13 cellular contexts compared by ENCODE assay signal in the genomic region with DNA sequence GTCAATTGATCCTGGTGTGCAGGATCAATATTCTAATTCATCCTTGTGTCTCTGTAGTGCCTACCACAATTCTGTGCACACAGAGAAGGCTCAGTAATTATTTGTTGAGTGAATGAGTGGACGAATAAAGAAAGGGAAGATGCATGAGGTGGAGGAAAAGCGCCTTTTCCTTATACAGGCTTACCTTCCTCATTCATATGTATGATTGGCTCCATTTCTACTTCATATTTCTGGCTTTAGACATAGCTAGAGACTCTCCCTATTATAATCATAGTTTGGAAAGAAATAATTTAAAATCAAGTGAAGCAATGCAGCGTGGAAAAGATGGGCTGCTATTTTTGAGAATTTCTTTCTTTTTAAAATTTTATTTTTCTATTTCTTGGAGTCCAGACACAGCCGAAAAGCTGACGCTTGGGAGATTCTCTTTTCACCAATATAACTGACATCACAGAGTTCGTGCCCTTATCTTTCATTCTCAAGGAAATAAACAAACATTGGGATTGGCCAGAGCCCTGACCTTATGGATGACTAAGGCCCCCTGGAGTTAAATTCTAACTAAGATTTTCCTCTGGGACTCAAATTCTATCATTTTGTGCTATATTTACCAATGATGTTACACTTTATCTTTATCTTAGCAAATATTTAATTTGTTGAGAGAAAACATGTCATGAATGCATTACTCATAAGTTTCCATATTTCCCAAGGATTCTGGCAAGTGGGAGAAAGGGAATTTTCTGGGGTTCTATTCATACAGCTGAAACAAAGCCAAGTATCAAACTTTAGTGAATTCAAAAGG. TPM values are rescaled to one million over a fixed set of nuclear protein-coding genes. Genes with fewer than 3 reads are reported as not detected.
DNase-seq lines count a peak whose midpoint lies in the region; ATAC-seq, FAIRE-seq and TF ChIP-seq lines count a peak whose summit lies in the region.
"Had no signal": no experiment of that assay in that cellular context is flagged by ENCODE, and none has a peak within 500 bp of the region (broad histone marks: within the 10 kb centered on the region; RNA-seq: fewer than 3 reads in every experiment).

No MANE protein-coding gene starts in this region.

- H3K36me3 ChIP-seq in astrocyte (ENCODE audit: insufficient read depth, low read length) (no peaks in the 10 kb centered on the region), skeletal muscle tissue (ENCODE audit: control insufficient read depth in 3 of 3, insufficient read depth in 3 of 3, low read length in 3 of 3) (no peaks in the 10 kb centered on the region)
- H3K36me3 ChIP-seq: HAP-1, stomach had no signal

- no peaks in the 10 kb centered on the region for H3K9me3 Mint-ChIP-seq in astrocyte (ENCODE audit: unreplicated experiment)

- H3K27me3 ChIP-seq in astrocyte (ENCODE audit: insufficient read depth, low read length), result no peaks in the 10 kb centered on the region
- no peaks in the 10 kb centered on the region for H3K27me3 ChIP-seq in skeletal muscle tissue (ENCODE audit: control insufficient read depth in 3 of 3, insufficient read depth in 3 of 3, low read length in 3 of 3)
- H3K27me3 ChIP-seq: stomach had no signal

- peak; percentile 19 to 88 for ATAC-seq in left cardiac atrium
- ATAC-seq in GM18858 (IDR thresholded peaks at IDR 0.05; ENCODE audit: unreplicated experiment), result no peak

- no peak for TF ChIP-seq CTCF in astrocyte (IDR thresholded peaks at IDR 0.05; ENCODE audit: insufficient read depth, low read depth, low read length)

- H3K27me3 Mint-ChIP-seq in astrocyte (ENCODE audit: low read depth, unreplicated experiment), result no peaks in the 10 kb centered on the region

- H3K4me3 ChIP-seq in astrocyte (ENCODE audit: insufficient read depth, low read depth, low read length) (no peak overlapping the region), skeletal muscle tissue (ENCODE audit: low read length in 3 of 3) (no peak overlapping the region)
- H3K4me3 ChIP-seq: HAP-1, stomach had no signal

- FAIRE-seq in astrocyte (lab: Jason Lieb, UNC), result no peak
- FAIRE-seq: frontal cortex had no signal

- no peaks in the 10 kb centered on the region for H3K79me2 ChIP-seq in astrocyte (ENCODE audit: insufficient read depth, low read length)

- H3K4me2 ChIP-seq in astrocyte (ENCODE audit: low read length), result peak overlapping the region; percentile 44

- H4K20me1 ChIP-seq in astrocyte (ENCODE audit: insufficient read depth, low read length), result no peaks in the 10 kb centered on the region

- peaks cover 24% of the 10 kb centered on the region for H3K4me1 ChIP-seq in astrocyte (ENCODE audit: insufficient read depth, low read length)
- H3K4me1 ChIP-seq in skeletal muscle tissue (ENCODE audit: control insufficient read depth in 3 of 3, insufficient read depth in 3 of 3, low read length in 3 of 3), result no peaks in the 10 kb centered on the region
- H3K4me1 ChIP-seq: stomach had no signal

- H3K36me3 Mint-ChIP-seq in astrocyte (ENCODE audit: low read depth, unreplicated experiment), result no peaks in the 10 kb centered on the region

- DNase-seq in HS-5 (ENCODE audit: low read depth), result peak; percentile 64
- peak; percentile 81 for DNase-seq in astrocyte (ENCODE audit: low read depth)
- no peak for DNase-seq in left cardiac atrium
- DNase-seq in NCI-H2171 (lab: John Stamatoyannopoulos, UW), result no peak
- no peak for DNase-seq in HT-29 (ENCODE audit: low spot score)
- no peak for DNase-seq in NCI-H187 (lab: John Stamatoyannopoulos, UW)
- DNase-seq: amygdala, NCI-H1105 treated with DMSO at 0.1 percent for 48 hours, stomach had no signal

- H2AFZ ChIP-seq in astrocyte (ENCODE audit: low read depth, low read length), result no peak overlapping the region

- H3K27ac ChIP-seq in astrocyte (ENCODE audit: low read depth, low read length) (peak overlapping the region; percentile 85), skeletal muscle tissue (ENCODE audit: low read depth, low read length) (peak overlapping the region; percentile 1)
- H3K27ac ChIP-seq: stomach had no signal

- intact Hi-C loops in left cardiac atrium (cut with DNase I), result no loop called here

- H3K9ac ChIP-seq in astrocyte (ENCODE audit: low read length) (peak overlapping the region; percentile 61), skeletal muscle tissue (ENCODE audit: low read depth in 1 of 3, low read length in 3 of 3) (no peak overlapping the region)

- H3K9me3 ChIP-seq in astrocyte (ENCODE audit: insufficient read depth, low read depth, low read length) (no peaks in the 10 kb centered on the region), skeletal muscle tissue (ENCODE audit: control insufficient read depth in 3 of 3, low read length in 3 of 3) (no peaks in the 10 kb centered on the region)
- H3K9me3 ChIP-seq: HAP-1, stomach had no signal

- peak overlapping the region; percentile 21 for H3K27ac Mint-ChIP-seq in astrocyte (ENCODE audit: unreplicated experiment)

- no peak overlapping the region for H3K4me3 Mint-ChIP-seq in astrocyte (ENCODE audit: unreplicated experiment)

- H3K4me1 Mint-ChIP-seq in astrocyte (ENCODE audit: low read depth, unreplicated experiment), result peaks cover 24% of the 10 kb centered on the region

RNA-seq across cellular contexts. Expression of a gene that starts 48.1 kb away (rescaled TPM):
- not detected in 2 replicates for total RNA-seq in astrocyte
- not detected for total RNA-seq in left cardiac atrium
- 1.0 TPM for total RNA-seq in skeletal muscle tissue
- not detected in 2 replicates for total RNA-seq in HT-29 (2014; rRNA removed; shearing (Covaris generic))
- total RNA-seq: frontal cortex, stomach had no signal

Comparison
In these comparisons a context has a peak if more than half of its experiments do, and no peak if none do; other contexts are left out.
1. DNase-seq: peak in HS-5 (single experiment) and astrocyte (single experiment); none in left cardiac atrium (single experiment), NCI-H2171 (single experiment), HT-29 (single experiment) and NCI-H187 (0 of 2).